ENCODE assay signal across 1 cellular context in genomic region chr3:194682651-194683310, GRCh38.
TF ChIP-seq lines count a peak whose summit lies in the region.

No MANE protein-coding gene starts in this region.

TF ChIP-seq in K562, 482 proteins besides CTCF, POLR2A, EP300 and RAD21 (continued from another document and continues in another):
- TF ChIP-seq, protein P1, sequence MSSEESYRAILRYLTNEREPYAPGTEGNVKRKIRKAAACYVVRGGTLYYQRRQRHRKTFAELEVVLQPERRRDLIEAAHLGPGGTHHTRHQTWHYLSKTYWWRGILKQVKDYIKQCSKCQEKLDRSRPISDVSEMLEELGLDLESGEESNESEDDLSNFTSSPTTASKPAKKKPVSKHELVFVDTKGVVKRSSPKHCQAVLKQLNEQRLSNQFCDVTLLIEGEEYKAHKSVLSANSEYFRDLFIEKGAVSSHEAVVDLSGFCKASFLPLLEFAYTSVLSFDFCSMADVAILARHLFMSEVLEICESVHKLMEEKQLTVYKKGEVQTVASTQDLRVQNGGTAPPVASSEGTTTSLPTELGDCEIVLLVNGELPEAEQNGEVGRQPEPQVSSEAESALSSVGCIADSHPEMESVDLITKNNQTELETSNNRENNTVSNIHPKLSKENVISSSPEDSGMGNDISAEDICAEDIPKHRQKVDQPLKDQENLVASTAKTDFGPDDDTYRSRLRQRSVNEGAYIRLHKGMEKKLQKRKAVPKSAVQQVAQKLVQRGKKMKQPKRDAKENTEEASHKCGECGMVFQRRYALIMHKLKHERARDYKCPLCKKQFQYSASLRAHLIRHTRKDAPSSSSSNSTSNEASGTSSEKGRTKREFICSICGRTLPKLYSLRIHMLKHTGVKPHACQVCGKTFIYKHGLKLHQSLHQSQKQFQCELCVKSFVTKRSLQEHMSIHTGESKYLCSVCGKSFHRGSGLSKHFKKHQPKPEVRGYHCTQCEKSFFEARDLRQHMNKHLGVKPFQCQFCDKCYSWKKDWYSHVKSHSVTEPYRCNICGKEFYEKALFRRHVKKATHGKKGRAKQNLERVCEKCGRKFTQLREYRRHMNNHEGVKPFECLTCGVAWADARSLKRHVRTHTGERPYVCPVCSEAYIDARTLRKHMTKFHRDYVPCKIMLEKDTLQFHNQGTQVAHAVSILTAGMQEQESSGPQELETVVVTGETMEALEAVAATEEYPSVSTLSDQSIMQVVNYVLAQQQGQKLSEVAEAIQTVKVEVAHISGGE (CRISPR knock-in tag; IDR thresholded peaks at IDR 0.05), result 0 out of 6 replicates have a peak, but pooled peaks of 1 of the 3 experiments have one; percentile 29
- TF ChIP-seq TRIM28 (IDR thresholded peaks at IDR 0.05) (no peak), ZNF780A (CRISPR knock-in tag; IDR thresholded peaks at IDR 0.05) (no peak), NONO (IDR thresholded peaks at IDR 0.05; ENCODE audit: low read depth in 2 of 2, low read length in 1 of 2) (no peak), HIVEP1 (CRISPR knock-in tag; IDR thresholded peaks at IDR 0.05) (no peak), TRIM24 (IDR thresholded peaks at IDR 0.05) (0 out of 4 replicates have a peak, but pooled peaks of 1 of the 2 experiments have one; percentile 10), HMG20B (CRISPR knock-in tag; IDR thresholded peaks at IDR 0.05) (no peak), ZNF165 (CRISPR knock-in tag; IDR thresholded peaks at IDR 0.05; ENCODE audit: borderline replicate concordance) (no peak), SREBF1 (IDR thresholded peaks at IDR 0.05; ENCODE audit: borderline replicate concordance, low read depth, low read length) (no peak), CEBPG (CRISPR knock-in tag; IDR thresholded peaks at IDR 0.05) (no peak), CEBPG (tag; conservative IDR thresholded peaks at IDR 0.05 in 1 of 2, IDR thresholded peaks at IDR 0.05 in 1 of 2) (no peak), TEAD2 (tag; IDR thresholded peaks at IDR 0.05) (no peak), FOXK2 (conservative IDR thresholded peaks at IDR 0.05 in 1 of 2, IDR thresholded peaks at IDR 0.05 in 1 of 2; ENCODE audit: low read depth in 2 of 2) (0 out of 4 replicates have a peak, but pooled peaks of 1 of the 2 experiments have one; percentile 12), ZNF436 (CRISPR knock-in tag; IDR thresholded peaks at IDR 0.05) (no peak), ZNF77 (CRISPR knock-in tag; IDR thresholded peaks at IDR 0.05) (no peak), SNRNP70 (optimal IDR thresholded peaks at IDR 0.05; ENCODE audit: low read depth, low read length) (no peak), BRCA1 (IDR thresholded peaks at IDR 0.05) (no peak), BRCA1 (CRISPR knock-in tag; IDR thresholded peaks at IDR 0.05) (no peak), PRMT5 (CRISPR knock-in tag; IDR thresholded peaks at IDR 0.05) (no peak), TCF15 (CRISPR knock-in tag; IDR thresholded peaks at IDR 0.05) (no peak), KDM5B (IDR thresholded peaks at IDR 0.05; ENCODE audit: insufficient replicate concordance, low read depth, low read length) (no peak), SMARCE1 (IDR thresholded peaks at IDR 0.05) (peak; percentile 52; the same call in 1 of the 2 replicates), GTF3C2 (IDR thresholded peaks at IDR 0.05; ENCODE audit: borderline replicate concordance, extremely low read depth, insufficient read length) (no peak), PRPF4 (IDR thresholded peaks at IDR 0.05; ENCODE audit: insufficient read depth, low read depth, low read length, poor library complexity, severe bottlenecking) (no peak), PTTG1 (tag; IDR thresholded peaks at IDR 0.05; ENCODE audit: low read depth) (no peak), ZNF3 (CRISPR knock-in tag; IDR thresholded peaks at IDR 0.05) (no peak), DMBX1 (CRISPR knock-in tag; IDR thresholded peaks at IDR 0.05; ENCODE audit: borderline replicate concordance) (no peak), ZNF263 (CRISPR knock-in tag; IDR thresholded peaks at IDR 0.05; ENCODE audit: borderline replicate concordance) (peak; percentile 32; the same call in 1 of the 2 replicates), GTF2F1 (IDR thresholded peaks at IDR 0.05; ENCODE audit: low read depth, low read length) (no peak), ZNF79 (CRISPR knock-in tag; IDR thresholded peaks at IDR 0.05; ENCODE audit: low read depth) (no peak), ZBTB49 (CRISPR knock-in tag; IDR thresholded peaks at IDR 0.05; ENCODE audit: borderline replicate concordance) (0 out of 2 replicates have a peak, but pooled peaks have one; percentile 35), HEY1 (CRISPR knock-in tag; IDR thresholded peaks at IDR 0.05; ENCODE audit: borderline replicate concordance) (no peak)
- TF ChIP-seq, protein P2, sequence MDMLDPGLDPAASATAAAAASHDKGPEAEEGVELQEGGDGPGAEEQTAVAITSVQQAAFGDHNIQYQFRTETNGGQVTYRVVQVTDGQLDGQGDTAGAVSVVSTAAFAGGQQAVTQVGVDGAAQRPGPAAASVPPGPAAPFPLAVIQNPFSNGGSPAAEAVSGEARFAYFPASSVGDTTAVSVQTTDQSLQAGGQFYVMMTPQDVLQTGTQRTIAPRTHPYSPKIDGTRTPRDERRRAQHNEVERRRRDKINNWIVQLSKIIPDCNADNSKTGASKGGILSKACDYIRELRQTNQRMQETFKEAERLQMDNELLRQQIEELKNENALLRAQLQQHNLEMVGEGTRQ (CRISPR knock-in tag; IDR thresholded peaks at IDR 0.05), result no peak
- TF ChIP-seq, protein P3, sequence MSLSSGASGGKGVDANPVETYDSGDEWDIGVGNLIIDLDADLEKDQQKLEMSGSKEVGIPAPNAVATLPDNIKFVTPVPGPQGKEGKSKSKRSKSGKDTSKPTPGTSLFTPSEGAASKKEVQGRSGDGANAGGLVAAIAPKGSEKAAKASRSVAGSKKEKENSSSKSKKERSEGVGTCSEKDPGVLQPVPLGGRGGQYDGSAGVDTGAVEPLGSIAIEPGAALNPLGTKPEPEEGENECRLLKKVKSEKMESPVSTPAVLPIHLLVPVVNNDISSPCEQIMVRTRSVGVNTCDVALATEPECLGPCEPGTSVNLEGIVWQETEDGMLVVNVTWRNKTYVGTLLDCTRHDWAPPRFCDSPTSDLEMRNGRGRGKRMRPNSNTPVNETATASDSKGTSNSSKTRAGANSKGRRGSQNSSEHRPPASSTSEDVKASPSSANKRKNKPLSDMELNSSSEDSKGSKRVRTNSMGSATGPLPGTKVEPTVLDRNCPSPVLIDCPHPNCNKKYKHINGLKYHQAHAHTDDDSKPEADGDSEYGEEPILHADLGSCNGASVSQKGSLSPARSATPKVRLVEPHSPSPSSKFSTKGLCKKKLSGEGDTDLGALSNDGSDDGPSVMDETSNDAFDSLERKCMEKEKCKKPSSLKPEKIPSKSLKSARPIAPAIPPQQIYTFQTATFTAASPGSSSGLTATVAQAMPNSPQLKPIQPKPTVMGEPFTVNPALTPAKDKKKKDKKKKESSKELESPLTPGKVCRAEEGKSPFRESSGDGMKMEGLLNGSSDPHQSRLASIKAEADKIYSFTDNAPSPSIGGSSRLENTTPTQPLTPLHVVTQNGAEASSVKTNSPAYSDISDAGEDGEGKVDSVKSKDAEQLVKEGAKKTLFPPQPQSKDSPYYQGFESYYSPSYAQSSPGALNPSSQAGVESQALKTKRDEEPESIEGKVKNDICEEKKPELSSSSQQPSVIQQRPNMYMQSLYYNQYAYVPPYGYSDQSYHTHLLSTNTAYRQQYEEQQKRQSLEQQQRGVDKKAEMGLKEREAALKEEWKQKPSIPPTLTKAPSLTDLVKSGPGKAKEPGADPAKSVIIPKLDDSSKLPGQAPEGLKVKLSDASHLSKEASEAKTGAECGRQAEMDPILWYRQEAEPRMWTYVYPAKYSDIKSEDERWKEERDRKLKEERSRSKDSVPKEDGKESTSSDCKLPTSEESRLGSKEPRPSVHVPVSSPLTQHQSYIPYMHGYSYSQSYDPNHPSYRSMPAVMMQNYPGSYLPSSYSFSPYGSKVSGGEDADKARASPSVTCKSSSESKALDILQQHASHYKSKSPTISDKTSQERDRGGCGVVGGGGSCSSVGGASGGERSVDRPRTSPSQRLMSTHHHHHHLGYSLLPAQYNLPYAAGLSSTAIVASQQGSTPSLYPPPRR (CRISPR knock-in tag; IDR thresholded peaks at IDR 0.05; ENCODE audit: borderline replicate concordance), result no peak
- TF ChIP-seq, protein P4, sequence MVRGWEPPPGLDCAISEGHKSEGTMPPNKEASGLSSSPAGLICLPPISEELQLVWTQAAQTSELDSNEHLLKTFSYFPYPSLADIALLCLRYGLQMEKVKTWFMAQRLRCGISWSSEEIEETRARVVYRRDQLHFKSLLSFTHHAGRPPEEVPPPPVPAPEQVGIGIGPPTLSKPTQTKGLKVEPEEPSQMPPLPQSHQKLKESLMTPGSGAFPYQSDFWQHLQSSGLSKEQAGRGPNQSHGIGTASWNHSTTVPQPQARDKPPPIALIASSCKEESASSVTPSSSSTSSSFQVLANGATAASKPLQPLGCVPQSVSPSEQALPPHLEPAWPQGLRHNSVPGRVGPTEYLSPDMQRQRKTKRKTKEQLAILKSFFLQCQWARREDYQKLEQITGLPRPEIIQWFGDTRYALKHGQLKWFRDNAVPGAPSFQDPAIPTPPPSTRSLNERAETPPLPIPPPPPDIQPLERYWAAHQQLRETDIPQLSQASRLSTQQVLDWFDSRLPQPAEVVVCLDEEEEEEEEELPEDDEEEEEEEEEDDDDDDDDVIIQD (CRISPR knock-in tag; IDR thresholded peaks at IDR 0.05), result no peak
- TF ChIP-seq, protein P5, sequence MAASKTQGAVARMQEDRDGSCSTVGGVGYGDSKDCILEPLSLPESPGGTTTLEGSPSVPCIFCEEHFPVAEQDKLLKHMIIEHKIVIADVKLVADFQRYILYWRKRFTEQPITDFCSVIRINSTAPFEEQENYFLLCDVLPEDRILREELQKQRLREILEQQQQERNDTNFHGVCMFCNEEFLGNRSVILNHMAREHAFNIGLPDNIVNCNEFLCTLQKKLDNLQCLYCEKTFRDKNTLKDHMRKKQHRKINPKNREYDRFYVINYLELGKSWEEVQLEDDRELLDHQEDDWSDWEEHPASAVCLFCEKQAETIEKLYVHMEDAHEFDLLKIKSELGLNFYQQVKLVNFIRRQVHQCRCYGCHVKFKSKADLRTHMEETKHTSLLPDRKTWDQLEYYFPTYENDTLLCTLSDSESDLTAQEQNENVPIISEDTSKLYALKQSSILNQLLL (CRISPR knock-in tag; IDR thresholded peaks at IDR 0.05; ENCODE audit: borderline replicate concordance), result no peak
- TF ChIP-seq, protein P6, sequence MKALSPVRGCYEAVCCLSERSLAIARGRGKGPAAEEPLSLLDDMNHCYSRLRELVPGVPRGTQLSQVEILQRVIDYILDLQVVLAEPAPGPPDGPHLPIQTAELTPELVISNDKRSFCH (CRISPR knock-in tag; IDR thresholded peaks at IDR 0.05), result no peak
- TF ChIP-seq, protein P6 (tag; IDR thresholded peaks at IDR 0.05), result peak; percentile 57; the same call in 1 of the 2 replicates
- TF ChIP-seq, protein P7, sequence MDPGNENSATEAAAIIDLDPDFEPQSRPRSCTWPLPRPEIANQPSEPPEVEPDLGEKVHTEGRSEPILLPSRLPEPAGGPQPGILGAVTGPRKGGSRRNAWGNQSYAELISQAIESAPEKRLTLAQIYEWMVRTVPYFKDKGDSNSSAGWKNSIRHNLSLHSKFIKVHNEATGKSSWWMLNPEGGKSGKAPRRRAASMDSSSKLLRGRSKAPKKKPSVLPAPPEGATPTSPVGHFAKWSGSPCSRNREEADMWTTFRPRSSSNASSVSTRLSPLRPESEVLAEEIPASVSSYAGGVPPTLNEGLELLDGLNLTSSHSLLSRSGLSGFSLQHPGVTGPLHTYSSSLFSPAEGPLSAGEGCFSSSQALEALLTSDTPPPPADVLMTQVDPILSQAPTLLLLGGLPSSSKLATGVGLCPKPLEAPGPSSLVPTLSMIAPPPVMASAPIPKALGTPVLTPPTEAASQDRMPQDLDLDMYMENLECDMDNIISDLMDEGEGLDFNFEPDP (CRISPR knock-in tag; IDR thresholded peaks at IDR 0.05), result no peak
